Comparison of ENCODE assay signal across 8 cellular contexts in genomic region chr1:40143891-40144575, GRCh38. TPM values are rescaled to one million over a fixed set of nuclear protein-coding genes. Genes with fewer than 3 reads are reported as not detected.
DNase-seq lines count a peak whose midpoint lies in the region; ATAC-seq, FAIRE-seq and TF ChIP-seq lines count a peak whose summit lies in the region.

No MANE protein-coding gene starts in this region.

- no peak overlapping the region for H3K4me3 ChIP-seq in WI38 (ENCODE audit: low read depth, low read length)

- TF ChIP-seq CTCF in WI38 (IDR thresholded peaks at IDR 0.05; ENCODE audit: low read depth, low read length): peak; percentile 73

- intact Hi-C loops in left colon (cut with DNase I, micrococcal nuclease): loop anchor here in 1 of 2 donors (10.0 kb wide), 2 partner anchors 101 to 261 kb away; partner anchors contain the start of gene TMCO2

- peak; percentile 92 for FAIRE-seq in GM19239 (lab: Jason Lieb, UNC)

- peak; percentile 62 for DNase-seq in ACHN
- peak; percentile 13 for DNase-seq in GM19239 (ENCODE audit: insufficient read length, low spot score)
- peak; percentile 38 for DNase-seq in NCI-H2196 treated with DMSO at 0.1 percent for 48 hours (lab: John Stamatoyannopoulos, UW; ENCODE audit: unreplicated experiment)
- peak; percentile 51 for DNase-seq in central memory CD4-positive, alpha-beta T cell
- peak in 1 of 2 donors; percentile 36 for DNase-seq in left colon
- DNase-seq in stimulated activated CD4-positive, alpha-beta T cell treated with anti-CD3 and anti-CD28 coated beads, Interleukin-4, amount 100 ng/mL, for 4 hours: peak; percentile 17 to 44

- peak; percentile 82 for ATAC-seq in left colon
- no peak for ATAC-seq in HG03442 (IDR thresholded peaks at IDR 0.05; ENCODE audit: unreplicated experiment)

- in situ Hi-C loops in ACHN (cut with HindIII; ENCODE audit: low pct_ligation_motif_present, low pct_unique_long_range_greater_than_20kb, low sequenced_read_pairs): no loop called here

RNA-seq across cellular contexts. Expression of gene RLF, which starts 17.2 kb away (rescaled TPM):
- total RNA-seq in left colon: 10 to 100 TPM in 1 of 2 donors, 1 to 10 TPM in 1; 9.5 to 14.7 TPM

RNA-seq across cellular contexts. Expression of gene PPT1, which starts 47.0 kb away (rescaled TPM):
- 10 to 100 TPM; 17.5 to 28.6 TPM for total RNA-seq in left colon
